Comparison of ENCODE assay signal across 23 cellular contexts in the genomic region with DNA sequence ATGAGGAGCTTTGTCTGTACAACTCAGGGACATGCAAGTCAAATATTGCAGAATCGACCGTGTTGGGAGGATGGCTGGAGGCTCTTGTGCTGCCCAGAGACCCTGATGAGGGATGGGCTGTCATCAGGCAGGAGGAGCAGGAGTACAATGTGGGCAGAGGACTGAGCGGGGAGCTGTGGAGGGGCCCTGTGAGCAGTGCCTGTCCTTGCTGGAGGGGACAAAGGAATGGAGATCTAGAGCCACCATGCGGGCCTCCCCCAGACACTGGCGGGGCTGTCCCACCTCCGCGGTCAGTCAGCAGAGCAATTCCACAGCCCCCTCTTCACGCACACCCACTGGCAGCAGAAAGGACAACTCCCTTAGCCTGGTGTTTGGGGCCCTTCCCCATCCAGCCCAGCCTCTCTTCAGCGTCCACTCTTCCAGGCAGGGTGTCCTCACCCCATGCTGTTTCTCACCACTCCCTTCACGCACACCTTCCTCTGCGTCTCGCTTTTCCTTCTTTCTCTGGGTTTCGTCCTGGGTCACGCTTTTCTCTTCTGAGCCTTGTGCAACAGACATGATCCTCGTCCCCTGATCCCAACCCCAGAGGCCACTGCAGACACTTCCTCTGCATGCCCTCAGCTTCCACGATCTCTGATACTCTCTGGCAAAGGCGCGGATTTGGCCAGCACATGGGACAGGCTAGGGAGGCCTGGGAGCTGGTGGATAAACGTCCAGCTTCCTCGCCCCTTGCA.
DNase-seq lines count a peak whose midpoint lies in the region; ATAC-seq, FAIRE-seq and TF ChIP-seq lines count a peak whose summit lies in the region.
"Had no signal": no experiment of that assay in that cellular context is flagged by ENCODE, and none has a peak within 500 bp of the region (broad histone marks: within the 10 kb centered on the region; RNA-seq: fewer than 3 reads in every experiment).

No MANE protein-coding gene starts in this region.

- no peaks in the 10 kb centered on the region for H3F3A ChIP-seq in GM23338 (replicated peaks; ENCODE audit: low read depth)

- ATAC-seq in GM23338 = no peak
- ATAC-seq in GM18505 (IDR thresholded peaks at IDR 0.05; ENCODE audit: unreplicated experiment) = no peak

- no peaks in the 10 kb centered on the region for H3K27me3 ChIP-seq in GM23338 (ENCODE audit: insufficient read depth)
- no peaks in the 10 kb centered on the region for H3K27me3 ChIP-seq in bronchial epithelial cell (ENCODE audit: control insufficient read depth, insufficient read depth, low read length)
- H3K27me3 ChIP-seq: BE2C had no signal

- H2AFZ ChIP-seq in GM23338 = no peak overlapping the region
- H2AFZ ChIP-seq: GM23248 had no signal

- no peak overlapping the region for H3K4me2 ChIP-seq in GM23338

- H3K9me2 ChIP-seq in GM23338 (ENCODE audit: insufficient read depth) = no peaks in the 10 kb centered on the region

- no peak overlapping the region for H3K4me3 ChIP-seq in GM23338
- H3K4me3 ChIP-seq in bronchial epithelial cell (ENCODE audit: low read depth, low read length) = no peak overlapping the region
- H3K4me3 ChIP-seq: GM23248, SJCRH30 had no signal

- H3K4me3 Mint-ChIP-seq in GM23338 (no peak overlapping the region), nephron progenitor cell (peak overlapping the region; percentile 1), type B pancreatic cell (no peak overlapping the region)

- H3K9me3 Mint-ChIP-seq in GM23338 (peaks cover 21% of the 10 kb centered on the region), nephron progenitor cell (peaks cover 19% of the 10 kb centered on the region), type B pancreatic cell (no peaks in the 10 kb centered on the region)

- no peak overlapping the region for H3K27ac ChIP-seq in GM23338 (ENCODE audit: low read depth)
- H3K27ac ChIP-seq: GM23248, SJCRH30 had no signal

- H3K4me1 Mint-ChIP-seq in GM23338 (peaks cover 20% of the 10 kb centered on the region), nephron progenitor cell (peaks cover 43% of the 10 kb centered on the region), type B pancreatic cell (ENCODE audit: unreplicated experiment) (no peaks in the 10 kb centered on the region)
- H3K4me1 Mint-ChIP-seq: CD4-positive, CD25-positive, alpha-beta regulatory T cell had no signal

- peaks cover 10% of the 10 kb centered on the region; the same call in 2 of the 3 replicates for H3K36me3 Mint-ChIP-seq in GM23338 (ENCODE audit: low read depth)
- H3K36me3 Mint-ChIP-seq in nephron progenitor cell (ENCODE audit: low read depth) = no peaks in the 10 kb centered on the region
- H3K36me3 Mint-ChIP-seq in type B pancreatic cell = no peaks in the 10 kb centered on the region
- H3K36me3 Mint-ChIP-seq: CD4-positive, CD25-positive, alpha-beta regulatory T cell had no signal

- H3K79me2 ChIP-seq in GM23338 (replicated peaks; ENCODE audit: insufficient read depth) = no peaks in the 10 kb centered on the region

- H3K27ac Mint-ChIP-seq in GM23338 (peak overlapping the region; percentile 65; the same call in 1 of the 2 replicates), nephron progenitor cell (peak overlapping the region; percentile 19), type B pancreatic cell (no peak overlapping the region)
- H3K27ac Mint-ChIP-seq: CD4-positive, CD25-positive, alpha-beta regulatory T cell had no signal

- H3K36me3 ChIP-seq in GM23338 (ENCODE audit: insufficient read depth) = no peaks in the 10 kb centered on the region
- H3K36me3 ChIP-seq in bronchial epithelial cell (ENCODE audit: control insufficient read depth, insufficient read depth, low read length) = no peaks in the 10 kb centered on the region
- H3K36me3 ChIP-seq: BE2C, SJCRH30 had no signal

- H4K20me1 ChIP-seq in GM23338 (replicated peaks; ENCODE audit: insufficient read depth) = no peaks in the 10 kb centered on the region

- TF ChIP-seq CTCF in GM23338 (conservative IDR thresholded peaks at IDR 0.05; ENCODE audit: low read depth in 2 of 2) (no peak), bronchial epithelial cell (IDR thresholded peaks at IDR 0.05; ENCODE audit: insufficient read depth, low read length, severe bottlenecking) (no peak), nephron progenitor cell (IDR thresholded peaks at IDR 0.05) (no peak), type B pancreatic cell (conservative IDR thresholded peaks at IDR 0.05) (no peak)

- peak; percentile 62 for FAIRE-seq in bronchial epithelial cell (lab: Jason Lieb, UNC)
- FAIRE-seq: GM18507, RCC 7860 had no signal

- H3K27me3 Mint-ChIP-seq in GM23338 (ENCODE audit: insufficient read depth, low read depth, poor library complexity) = peaks cover 14% of the 10 kb centered on the region
- peaks cover 26% of the 10 kb centered on the region for H3K27me3 Mint-ChIP-seq in nephron progenitor cell (ENCODE audit: low read depth, poor library complexity)
- H3K27me3 Mint-ChIP-seq in type B pancreatic cell = peaks cover 36% of the 10 kb centered on the region

- TF ChIP-seq POLR2A in GM18505 (IDR thresholded peaks at IDR 0.05; ENCODE audit: borderline replicate concordance, extremely low read depth, insufficient read depth, insufficient read length) = no peak

- no peaks in the 10 kb centered on the region for H3K4me1 ChIP-seq in GM23338 (ENCODE audit: insufficient read depth)
- H3K4me1 ChIP-seq: BE2C, SJCRH30 had no signal

- DNase-seq in GM23338 (ENCODE audit: low spot score) (no peak), bronchial epithelial cell (ENCODE audit: low read depth) (no peak), nephron progenitor cell (no peak), type B pancreatic cell (ENCODE audit: extremely low spot score, unreplicated experiment) (peak; percentile 58), DMS79 treated with DMSO at 0.1 percent for 48 hours (lab: John Stamatoyannopoulos, UW) (no peak), NCI-H748 (lab: John Stamatoyannopoulos, UW; ENCODE audit: unreplicated experiment) (no peak)
- DNase-seq: BE2C; CD4-positive, CD25-positive, alpha-beta regulatory T cell; COR-L47; GM23248; HCEC 1CT; KBM-7; NCI-H1092; NCI-H1436; NCI-H1930; NCI-H2227 treated with DMSO at 0.1 percent for 48 hours; NCI-H510A; NCI-H748 treated with DMSO at 0.1 percent for 48 hours; OCI-M1; SJCRH30 had no signal

TF ChIP-seq in GM23338, 12 proteins besides CTCF, POLR2A, EP300 and RAD21:
- TF ChIP-seq CREB1 (CRISPR knock-in tag; IDR thresholded peaks at IDR 0.05; ENCODE audit: low read depth) = no peak
- no peak for TF ChIP-seq ZNF114 (CRISPR knock-in tag; IDR thresholded peaks at IDR 0.05)
- TF ChIP-seq STAT1 (IDR thresholded peaks at IDR 0.05; ENCODE audit: unreplicated experiment) = no peak
- no peak for TF ChIP-seq NANOG (IDR thresholded peaks at IDR 0.05; ENCODE audit: borderline replicate concordance)
- TF ChIP-seq, protein P1, sequence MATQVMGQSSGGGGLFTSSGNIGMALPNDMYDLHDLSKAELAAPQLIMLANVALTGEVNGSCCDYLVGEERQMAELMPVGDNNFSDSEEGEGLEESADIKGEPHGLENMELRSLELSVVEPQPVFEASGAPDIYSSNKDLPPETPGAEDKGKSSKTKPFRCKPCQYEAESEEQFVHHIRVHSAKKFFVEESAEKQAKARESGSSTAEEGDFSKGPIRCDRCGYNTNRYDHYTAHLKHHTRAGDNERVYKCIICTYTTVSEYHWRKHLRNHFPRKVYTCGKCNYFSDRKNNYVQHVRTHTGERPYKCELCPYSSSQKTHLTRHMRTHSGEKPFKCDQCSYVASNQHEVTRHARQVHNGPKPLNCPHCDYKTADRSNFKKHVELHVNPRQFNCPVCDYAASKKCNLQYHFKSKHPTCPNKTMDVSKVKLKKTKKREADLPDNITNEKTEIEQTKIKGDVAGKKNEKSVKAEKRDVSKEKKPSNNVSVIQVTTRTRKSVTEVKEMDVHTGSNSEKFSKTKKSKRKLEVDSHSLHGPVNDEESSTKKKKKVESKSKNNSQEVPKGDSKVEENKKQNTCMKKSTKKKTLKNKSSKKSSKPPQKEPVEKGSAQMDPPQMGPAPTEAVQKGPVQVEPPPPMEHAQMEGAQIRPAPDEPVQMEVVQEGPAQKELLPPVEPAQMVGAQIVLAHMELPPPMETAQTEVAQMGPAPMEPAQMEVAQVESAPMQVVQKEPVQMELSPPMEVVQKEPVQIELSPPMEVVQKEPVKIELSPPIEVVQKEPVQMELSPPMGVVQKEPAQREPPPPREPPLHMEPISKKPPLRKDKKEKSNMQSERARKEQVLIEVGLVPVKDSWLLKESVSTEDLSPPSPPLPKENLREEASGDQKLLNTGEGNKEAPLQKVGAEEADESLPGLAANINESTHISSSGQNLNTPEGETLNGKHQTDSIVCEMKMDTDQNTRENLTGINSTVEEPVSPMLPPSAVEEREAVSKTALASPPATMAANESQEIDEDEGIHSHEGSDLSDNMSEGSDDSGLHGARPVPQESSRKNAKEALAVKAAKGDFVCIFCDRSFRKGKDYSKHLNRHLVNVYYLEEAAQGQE (IDR thresholded peaks at IDR 0.05; ENCODE audit: unreplicated experiment) = no peak
- no peak for TF ChIP-seq EZH2phosphoT487 (IDR thresholded peaks at IDR 0.05; ENCODE audit: unreplicated experiment)
- TF ChIP-seq, protein P2, sequence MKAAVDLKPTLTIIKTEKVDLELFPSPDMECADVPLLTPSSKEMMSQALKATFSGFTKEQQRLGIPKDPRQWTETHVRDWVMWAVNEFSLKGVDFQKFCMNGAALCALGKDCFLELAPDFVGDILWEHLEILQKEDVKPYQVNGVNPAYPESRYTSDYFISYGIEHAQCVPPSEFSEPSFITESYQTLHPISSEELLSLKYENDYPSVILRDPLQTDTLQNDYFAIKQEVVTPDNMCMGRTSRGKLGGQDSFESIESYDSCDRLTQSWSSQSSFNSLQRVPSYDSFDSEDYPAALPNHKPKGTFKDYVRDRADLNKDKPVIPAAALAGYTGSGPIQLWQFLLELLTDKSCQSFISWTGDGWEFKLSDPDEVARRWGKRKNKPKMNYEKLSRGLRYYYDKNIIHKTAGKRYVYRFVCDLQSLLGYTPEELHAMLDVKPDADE (IDR thresholded peaks at IDR 0.05) = no peak
- no peak for TF ChIP-seq POLR2AphosphoS5 (IDR thresholded peaks at IDR 0.05; ENCODE audit: low read depth)
- no peak for TF ChIP-seq ZNF331 (CRISPR knock-in tag; IDR thresholded peaks at IDR 0.05; ENCODE audit: low read depth)
- TF ChIP-seq EZH2 (IDR thresholded peaks at IDR 0.05; ENCODE audit: low read depth, unreplicated experiment) = no peak
